In genomic region chr17:1179112-1179634, GRCh38 we compare ENCODE assay signal across 8 cellular contexts. TPM values are rescaled to one million over a fixed set of nuclear protein-coding genes. Genes with fewer than 3 reads are reported as not detected.
DNase-seq lines count a peak whose midpoint lies in the region; ATAC-seq and TF ChIP-seq lines count a peak whose summit lies in the region.

No MANE protein-coding gene starts in this region.

- no peak overlapping the region for H3K27ac Mint-ChIP-seq in stimulated activated naive CD8-positive, alpha-beta T cell treated with anti-CD3 and anti-CD28 coated beads, Interleukin-15, Interleukin-2, amounts not matched to agents 100 ng/mL and 50 ng/mL, for 24 hours
- H3K27ac Mint-ChIP-seq in central memory CD8-positive, alpha-beta T cell (ENCODE audit: low read depth): no peak overlapping the region

- no peak for DNase-seq in stimulated activated naive CD8-positive, alpha-beta T cell treated with anti-CD3 and anti-CD28 coated beads, Interleukin-15, Interleukin-2, amounts not matched to agents 100 U/mL and 50 U/mL, for 24 hours
- no peak for DNase-seq in central memory CD8-positive, alpha-beta T cell (ENCODE audit: low spot score in 2 of 2)
- peak in 2 of 3 donors; percentile 46 to 69 for DNase-seq in mucosa of descending colon
- no peak for DNase-seq in GM13976 (ENCODE audit: low spot score)
- DNase-seq in NCI-H510A treated with DMSO at 0.1 percent for 48 hours (lab: John Stamatoyannopoulos, UW): no peak
- DNase-seq in NCI-H526 (lab: John Stamatoyannopoulos, UW): no peak

- in situ Hi-C loops in GM13976 (cut with MboI; ENCODE audit: low sequenced_read_pairs, unreplicated experiment): no loop called here

- no peaks in the 10 kb centered on the region for H3K36me3 Mint-ChIP-seq in stimulated activated naive CD8-positive, alpha-beta T cell treated with anti-CD3 and anti-CD28 coated beads, Interleukin-15, Interleukin-2, amounts not matched to agents 100 ng/mL and 50 ng/mL, for 24 hours (ENCODE audit: low read depth)
- H3K36me3 Mint-ChIP-seq in central memory CD8-positive, alpha-beta T cell (ENCODE audit: insufficient read depth): peaks cover 4% of the 10 kb centered on the region

- no peaks in the 10 kb centered on the region for H3K36me3 ChIP-seq in mucosa of descending colon (ENCODE audit: low read depth)

- H3K9me3 ChIP-seq in mucosa of descending colon: no peaks in the 10 kb centered on the region

- no peaks in the 10 kb centered on the region for H3K27me3 Mint-ChIP-seq in stimulated activated naive CD8-positive, alpha-beta T cell treated with anti-CD3 and anti-CD28 coated beads, Interleukin-15, Interleukin-2, amounts not matched to agents 100 ng/mL and 50 ng/mL, for 24 hours
- no peaks in the 10 kb centered on the region for H3K27me3 Mint-ChIP-seq in central memory CD8-positive, alpha-beta T cell

- ATAC-seq in stimulated activated naive CD8-positive, alpha-beta T cell treated with anti-CD3 and anti-CD28 coated beads, Interleukin-15, Interleukin-2, amounts not matched to agents 100 U/mL and 50 U/mL, for 24 hours: no peak
- ATAC-seq in central memory CD8-positive, alpha-beta T cell (replicated peaks; ENCODE audit: extremely low read depth, poor library complexity, severe bottlenecking): no peak
- peak; percentile 34 for ATAC-seq in mucosa of descending colon
- ATAC-seq in GM21526 (IDR thresholded peaks at IDR 0.05; ENCODE audit: low FRiP score, unreplicated experiment): no peak

- peaks cover 28% of the 10 kb centered on the region for H3K4me1 Mint-ChIP-seq in stimulated activated naive CD8-positive, alpha-beta T cell treated with anti-CD3 and anti-CD28 coated beads, Interleukin-15, Interleukin-2, amounts not matched to agents 100 ng/mL and 50 ng/mL, for 24 hours (ENCODE audit: low read depth)
- H3K4me1 Mint-ChIP-seq in central memory CD8-positive, alpha-beta T cell: peaks cover 5% of the 10 kb centered on the region

- intact Hi-C loops in mucosa of descending colon (cut with DNase I, micrococcal nuclease): no loop called here

- no peaks in the 10 kb centered on the region for H3K9me3 Mint-ChIP-seq in stimulated activated naive CD8-positive, alpha-beta T cell treated with anti-CD3 and anti-CD28 coated beads, Interleukin-15, Interleukin-2, amounts not matched to agents 100 ng/mL and 50 ng/mL, for 24 hours
- no peaks in the 10 kb centered on the region for H3K9me3 Mint-ChIP-seq in central memory CD8-positive, alpha-beta T cell

- peak overlapping the region; percentile 59 for H3K4me3 Mint-ChIP-seq in stimulated activated naive CD8-positive, alpha-beta T cell treated with anti-CD3 and anti-CD28 coated beads, Interleukin-15, Interleukin-2, amounts not matched to agents 100 ng/mL and 50 ng/mL, for 24 hours
- peak overlapping the region; percentile 77 for H3K4me3 Mint-ChIP-seq in central memory CD8-positive, alpha-beta T cell

- no peak for TF ChIP-seq CTCF in mucosa of descending colon (IDR thresholded peaks at IDR 0.05)
- TF ChIP-seq CTCF in GM13976 (IDR thresholded peaks at IDR 0.05; ENCODE audit: borderline replicate concordance, control extremely low read depth, extremely low read depth, insufficient read depth, missing control alignments): no peak

- H3K4me1 ChIP-seq in mucosa of descending colon (ENCODE audit: low read depth): peaks cover 14% of the 10 kb centered on the region

- H3K4me3 ChIP-seq in mucosa of descending colon: peak overlapping the region; percentile 54

RNA-seq across cellular contexts. Expression of gene ABR, which starts 0.6 kb away (rescaled TPM):
- 100 to 1,000 TPM; 257 to 470 (median 292) TPM for total RNA-seq in mucosa of descending colon

Comparison
In these comparisons a context has a peak if more than half of its experiments do, and no peak if none do; other contexts are left out.
1. DNase-seq: peak in mucosa of descending colon (2 of 3); none in stimulated activated naive CD8-positive, alpha-beta T cell treated with anti-CD3 and anti-CD28 coated beads, Interleukin-15, Interleukin-2, amounts not matched to agents 100 U/mL and 50 U/mL, for 24 hours (single experiment), central memory CD8-positive, alpha-beta T cell (0 of 2), GM13976 (single experiment), NCI-H510A treated with DMSO at 0.1 percent for 48 hours (single experiment) and NCI-H526 (0 of 2).